ENCODE assay signal across 8 cellular contexts in the genomic region with DNA sequence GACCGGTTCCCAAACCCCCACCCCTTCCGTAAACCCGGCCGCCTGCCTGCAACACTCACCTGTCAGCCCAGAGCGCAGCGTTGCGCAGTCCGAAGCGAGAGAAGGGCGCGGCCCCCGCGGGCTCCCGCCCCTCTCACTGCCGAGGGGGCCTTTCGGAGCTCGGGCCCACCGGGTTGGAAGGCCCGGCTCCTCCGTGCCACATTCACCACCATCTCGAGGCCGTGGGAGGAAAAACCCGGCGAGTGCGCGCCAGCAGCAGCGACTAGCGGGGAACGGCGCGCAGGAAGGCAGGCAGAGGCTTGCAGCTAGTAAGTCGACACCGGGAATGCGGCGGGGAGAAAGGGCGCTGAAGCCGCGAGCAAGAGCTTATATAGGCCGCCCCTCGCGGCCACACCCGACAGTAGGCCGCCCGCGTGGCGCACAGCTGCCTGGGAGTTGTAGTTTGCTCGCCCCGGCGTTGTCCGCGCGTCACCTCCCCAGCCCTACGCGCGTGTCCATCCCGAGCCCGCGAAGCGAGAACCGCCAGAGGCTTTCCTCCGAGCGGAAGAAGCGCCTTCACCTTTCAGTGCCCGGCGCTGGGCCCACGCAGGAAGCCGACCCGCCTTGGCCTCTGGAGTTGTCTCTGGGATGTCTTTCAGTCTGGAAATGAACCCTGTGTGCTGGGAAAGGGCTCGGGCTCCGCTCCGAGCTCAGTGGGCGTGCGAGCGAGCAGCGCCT. TPM values are rescaled to one million over a fixed set of nuclear protein-coding genes. Genes with fewer than 3 reads are reported as not detected.
DNase-seq lines count a peak whose midpoint lies in the region; ATAC-seq and TF ChIP-seq lines count a peak whose summit lies in the region.

No MANE protein-coding gene starts in this region.

- TF ChIP-seq CTCF in esophagus squamous epithelium (IDR thresholded peaks at IDR 0.05) = peak in 4 of 6 experiments; percentile 18 to 34 (median 26)

- peaks cover 0 to 40% (median 27%) of the 10 kb centered on the region in 3 donors for H3K36me3 ChIP-seq in esophagus squamous epithelium
- H3K36me3 ChIP-seq in naive thymus-derived CD4-positive, alpha-beta T cell (ENCODE audit: control insufficient read depth in 2 of 3, insufficient read depth in 3 of 3, low read length in 3 of 3) = peaks cover 11 to 36% (median 26%) of the 10 kb centered on the region in 3 experiments

- H3K27me3 Mint-ChIP-seq in activated T-cell treated with anti-CD3 and anti-CD28 coated beads, Interleukin-2, amount 50 U/mL, for 72 hours (ENCODE audit: low read depth) = no peaks in the 10 kb centered on the region
- H3K27me3 Mint-ChIP-seq in naive thymus-derived CD4-positive, alpha-beta T cell = no peaks in the 10 kb centered on the region
- no peaks in the 10 kb centered on the region for H3K27me3 Mint-ChIP-seq in stimulated activated memory B cell treated with anti-CD40 and anti-IgM and Interleukin-4, amounts not matched to agents 10 μg/mL and 1 μg/mL and 100 μg/mL, for 72 hours

- peak overlapping the region; percentile 89 to 96 (median 94) for H3K27ac ChIP-seq in esophagus squamous epithelium
- peak overlapping the region; percentile 84 for H3K27ac ChIP-seq in naive thymus-derived CD4-positive, alpha-beta T cell (ENCODE audit: low read depth, low read length)

- H3K9me3 ChIP-seq in esophagus squamous epithelium = no peaks in the 10 kb centered on the region
- H3K9me3 ChIP-seq in naive thymus-derived CD4-positive, alpha-beta T cell (ENCODE audit: control insufficient read depth in 2 of 3, low read length in 3 of 3) = no peaks in the 10 kb centered on the region

- H3K9me3 Mint-ChIP-seq in activated T-cell treated with anti-CD3 and anti-CD28 coated beads, Interleukin-2, amount 50 U/mL, for 72 hours = no peaks in the 10 kb centered on the region
- peaks cover 0 to 4% (median 0%) of the 10 kb centered on the region in 11 donors for H3K9me3 Mint-ChIP-seq in naive thymus-derived CD4-positive, alpha-beta T cell
- no peaks in the 10 kb centered on the region for H3K9me3 Mint-ChIP-seq in stimulated activated memory B cell treated with anti-CD40 and anti-IgM and Interleukin-4, amounts not matched to agents 10 μg/mL and 1 μg/mL and 100 μg/mL, for 72 hours

- peak overlapping the region; percentile 96 to 99 for H3K4me3 Mint-ChIP-seq in activated T-cell treated with anti-CD3 and anti-CD28 coated beads, Interleukin-2, amount 50 U/mL, for 72 hours
- peak overlapping the region; percentile 94 to 99 (median 97) for H3K4me3 Mint-ChIP-seq in naive thymus-derived CD4-positive, alpha-beta T cell
- peak overlapping the region; percentile 95 for H3K4me3 Mint-ChIP-seq in stimulated activated memory B cell treated with anti-CD40 and anti-IgM and Interleukin-4, amounts not matched to agents 10 μg/mL and 1 μg/mL and 100 μg/mL, for 72 hours

- H3K4me3 ChIP-seq in Jurkat, Clone E6-1 (ENCODE audit: low read length) = peak overlapping the region; percentile 78
- H3K4me3 ChIP-seq in esophagus squamous epithelium = peak overlapping the region; percentile 78 to 87 (median 84)
- H3K4me3 ChIP-seq in naive thymus-derived CD4-positive, alpha-beta T cell (ENCODE audit: low read length) = peak overlapping the region; percentile 93

- peaks cover 24 to 35% of the 10 kb centered on the region in 2 donors for H3K36me3 Mint-ChIP-seq in activated T-cell treated with anti-CD3 and anti-CD28 coated beads, Interleukin-2, amount 50 U/mL, for 72 hours (ENCODE audit: insufficient read depth in 2 of 2)
- H3K36me3 Mint-ChIP-seq in naive thymus-derived CD4-positive, alpha-beta T cell = peaks cover 0 to 32% (median 27%) of the 10 kb centered on the region in 5 donors
- peaks cover 44% of the 10 kb centered on the region for H3K36me3 Mint-ChIP-seq in stimulated activated memory B cell treated with anti-CD40 and anti-IgM and Interleukin-4, amounts not matched to agents 10 μg/mL and 1 μg/mL and 100 μg/mL, for 72 hours

- ATAC-seq in GM21619 (IDR thresholded peaks at IDR 0.05; ENCODE audit: unreplicated experiment) = peak; percentile 75
- ATAC-seq in activated T-cell treated with anti-CD3 and anti-CD28 coated beads, Interleukin-2, amount 50 U/mL, for 72 hours (replicated peaks in 1 of 2) = peak; percentile 86
- peak; percentile 95 for ATAC-seq in naive thymus-derived CD4-positive, alpha-beta T cell
- ATAC-seq in stimulated activated memory B cell treated with anti-CD40 and anti-IgM and Interleukin-4, amounts not matched to agents 10 μg/mL and 1 μg/mL and 100 μg/mL, for 72 hours = peak; percentile 99

- peak; percentile 89 for DNase-seq in DMS79 (lab: John Stamatoyannopoulos, UW)
- DNase-seq in Jurkat, Clone E6-1 (ENCODE audit: low read depth, low spot score) = peak; percentile 93
- DNase-seq in activated T-cell treated with anti-CD3 and anti-CD28 coated beads, Interleukin-2, amount 50 U/mL, for 72 hours = peak; percentile 95 to 97
- peak; percentile 84 for DNase-seq in esophagus squamous epithelium (lab: John Stamatoyannopoulos, UW)
- peak; percentile 85 to 96 (median 91) for DNase-seq in naive thymus-derived CD4-positive, alpha-beta T cell

- POLR2A ChIA-PET in naive thymus-derived CD4-positive, alpha-beta T cell (lab: Charles Lee) = interaction anchor here (0.6 to 7.3 kb wide), 51 partner anchors 10 to 1884 kb away, joined by 3 to 109 read pairs (median 5); partner anchors contain the start of genes EYA3, GMEB1, MED18 and PHACTR4

- H3K4me1 ChIP-seq in esophagus squamous epithelium = peaks cover 13 to 46% (median 22%) of the 10 kb centered on the region in 3 donors
- peaks cover 20 to 23% of the 10 kb centered on the region in 2 donors for H3K4me1 ChIP-seq in naive thymus-derived CD4-positive, alpha-beta T cell (ENCODE audit: control insufficient read depth in 2 of 2, insufficient read depth in 2 of 2, low read length in 2 of 2)

- intact Hi-C loops in esophagus squamous epithelium (cut with DNase I) = no loop called here
- intact Hi-C loops in naive thymus-derived CD4-positive, alpha-beta T cell (cut with micrococcal nuclease) = loop anchor here (1.0 to 5.0 kb wide), 19 partner anchors 28 to 854 kb away; partner anchors contain the start of genes TAF12 (in 2 of the 2), TRNAU1AP (in 2 of the 2), YTHDF2 (in 2 of the 2) and EYA3 (in 1 of the 2)

- TF ChIP-seq POLR2A in esophagus squamous epithelium (IDR thresholded peaks at IDR 0.05) = peak in 3 of 4 donors; percentile 10 to 97 (median 90)

- H3K27ac Mint-ChIP-seq in activated T-cell treated with anti-CD3 and anti-CD28 coated beads, Interleukin-2, amount 50 U/mL, for 72 hours = peak overlapping the region; percentile 93
- peak overlapping the region; percentile 86 to 96 (median 93) for H3K27ac Mint-ChIP-seq in naive thymus-derived CD4-positive, alpha-beta T cell
- peak overlapping the region; percentile 93 for H3K27ac Mint-ChIP-seq in stimulated activated memory B cell treated with anti-CD40 and anti-IgM and Interleukin-4, amounts not matched to agents 10 μg/mL and 1 μg/mL and 100 μg/mL, for 72 hours

- WGBS in esophagus squamous epithelium, 2 donors = 0% methylated on average over 4 to 12 of the region's 75 CpGs

- CTCF ChIA-PET in naive thymus-derived CD4-positive, alpha-beta T cell (lab: Charles Lee) = interaction anchor here (0.8 to 1.9 kb wide), 10 partner anchors 21 to 193 kb away, joined by 3 to 7 read pairs (median 3); partner anchors contain the start of genes RNU11, TAF12 and YTHDF2

- H3K27me3 ChIP-seq in esophagus squamous epithelium = no peaks in the 10 kb centered on the region
- H3K27me3 ChIP-seq in naive thymus-derived CD4-positive, alpha-beta T cell (ENCODE audit: control insufficient read depth in 2 of 2, insufficient read depth in 2 of 2, low read length in 2 of 2) = no peaks in the 10 kb centered on the region

- peaks cover 44% of the 10 kb centered on the region for H3K4me1 Mint-ChIP-seq in activated T-cell treated with anti-CD3 and anti-CD28 coated beads, Interleukin-2, amount 50 U/mL, for 72 hours (ENCODE audit: low read depth)
- H3K4me1 Mint-ChIP-seq in naive thymus-derived CD4-positive, alpha-beta T cell = peaks cover 22 to 48% (median 37%) of the 10 kb centered on the region in 7 donors
- peaks cover 58% of the 10 kb centered on the region for H3K4me1 Mint-ChIP-seq in stimulated activated memory B cell treated with anti-CD40 and anti-IgM and Interleukin-4, amounts not matched to agents 10 μg/mL and 1 μg/mL and 100 μg/mL, for 72 hours

TF ChIP-seq in PFSK-1, 5 proteins besides CTCF, POLR2A, EP300 and RAD21 (continues in another document):
- TF ChIP-seq FOXP2 (optimal IDR thresholded peaks at IDR 0.05; ENCODE audit: borderline replicate concordance, extremely low read depth, extremely low read length, insufficient read depth) (peak; percentile 75), SIN3A (IDR thresholded peaks at IDR 0.05; ENCODE audit: borderline replicate concordance, insufficient read depth, low read length) (no peak), POLR2AphosphoS5 (IDR thresholded peaks at IDR 0.05; ENCODE audit: low read depth, low read length) (peak; percentile 100)

RNA-seq across cellular contexts. Expression of gene RAB42, which starts 10.4 kb away (rescaled TPM):
- not detected for polyA plus RNA-seq in Jurkat, Clone E6-1 (2012; ENCODE audit: insufficient read depth, insufficient read length)
- polyA plus RNA-seq in PFSK-1 (2012; ENCODE audit: insufficient read length, low read depth) = 0.18 TPM
- total RNA-seq in activated T-cell treated with anti-CD3 and anti-CD28 coated beads, Interleukin-2, amount 50 U/mL, for 72 hours = under 1 TPM in 1 of 2 donors, not detected in 1; 0.17 TPM
- total RNA-seq in esophagus squamous epithelium = 1 to 10 TPM in 1 of 4 donors, under 1 TPM in 2, not detected in 1; 0.21 to 2.5 (median 0.83) TPM
- 1 to 10 TPM in 2 of 5 experiments, not detected in 3; 1.1 to 1.2 TPM for total RNA-seq in naive thymus-derived CD4-positive, alpha-beta T cell
- polyA plus RNA-seq in naive thymus-derived CD4-positive, alpha-beta T cell = not detected

RNA-seq across cellular contexts. Expression of gene TRNAU1AP, which starts 28.8 kb away (rescaled TPM):
- 45.5 TPM for polyA plus RNA-seq in Jurkat, Clone E6-1 (2012; ENCODE audit: insufficient read depth, insufficient read length)
- polyA plus RNA-seq in PFSK-1 (2012; ENCODE audit: insufficient read length, low read depth) = 21.4 TPM
- total RNA-seq in activated T-cell treated with anti-CD3 and anti-CD28 coated beads, Interleukin-2, amount 50 U/mL, for 72 hours = 10 to 100 TPM; 38.8 to 49.7 TPM
- 10 to 100 TPM; 12.4 to 21.4 (median 16.4) TPM for total RNA-seq in esophagus squamous epithelium
- total RNA-seq in naive thymus-derived CD4-positive, alpha-beta T cell = 10 to 100 TPM; 27.6 to 52.5 (median 40.9) TPM
- 10 to 100 TPM; 26.5 to 29.9 TPM for polyA plus RNA-seq in naive thymus-derived CD4-positive, alpha-beta T cell

Comparison
In these comparisons a context has a peak if more than half of its experiments do, and no peak if none do; other contexts are left out.
1. Peak in every context shown above with its lines: DNase-seq, ATAC-seq, H3K4me3 ChIP-seq and H3K27ac ChIP-seq.